In the genomic region with DNA sequence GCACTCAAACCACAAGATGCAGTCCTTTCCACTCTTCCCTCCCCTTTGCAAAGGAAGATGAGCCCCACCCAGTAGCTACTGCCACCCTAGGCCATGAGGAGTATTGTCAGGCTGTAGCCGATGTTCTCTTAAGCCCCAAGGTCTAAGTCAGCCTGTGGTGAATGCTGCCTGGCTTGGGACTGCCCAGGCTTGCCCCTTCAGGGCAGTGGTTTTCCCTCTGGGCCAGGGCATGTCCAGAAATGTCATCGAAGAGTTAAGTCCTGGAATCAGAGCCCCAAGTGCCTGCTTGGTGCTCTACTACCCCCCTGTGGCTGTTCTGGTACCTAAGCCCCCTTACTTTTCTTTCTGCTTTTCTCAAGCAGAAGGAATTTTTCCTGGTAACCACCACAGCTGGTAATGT, we compare ENCODE assay signal across 8 cellular contexts. TPM values are rescaled to one million over a fixed set of nuclear protein-coding genes. Genes with fewer than 3 reads are reported as not detected.
DNase-seq lines count a peak whose midpoint lies in the region; ATAC-seq and TF ChIP-seq lines count a peak whose summit lies in the region.

No MANE protein-coding gene starts in this region.

- ATAC-seq in Right ventricle myocardium superior (ENCODE audit: poor library complexity) (no peak), HG02840 (IDR thresholded peaks at IDR 0.05; ENCODE audit: low FRiP score, unreplicated experiment) (peak; percentile 54)

- H3K9me3 ChIP-seq in cardiac muscle cell (ENCODE audit: low read depth) (no peaks in the 10 kb centered on the region), transverse colon (no peaks in the 10 kb centered on the region)

- intact Hi-C loops in Right ventricle myocardium superior (cut with DNase I) (no loop called here), transverse colon (cut with DNase I; ENCODE audit: low total_unique reads) (no loop called here)

- TF ChIP-seq CTCF in cardiac muscle cell (IDR thresholded peaks at IDR 0.05; ENCODE audit: low read depth, low read length) (peak; percentile 44), foreskin fibroblast (IDR thresholded peaks at IDR 0.05; ENCODE audit: low read depth, low read length) (peak; percentile 46), transverse colon (IDR thresholded peaks at IDR 0.05) (no peak)

- WGBS in transverse colon (ENCODE audit: low coverage in 1 of 2), 2 donors: 57% methylated on average over 2 of the region's 2 CpGs; no CpG with 5 or more reads in 1 of the 2 donors

- no peak for TF ChIP-seq POLR2A in transverse colon (IDR thresholded peaks at IDR 0.05)

- DNase-seq in cardiac muscle cell (ENCODE audit: low read depth in 1 of 2, low spot score in 1 of 2): peak; percentile 52 to 67
- DNase-seq in Right ventricle myocardium superior: no peak
- peak; percentile 16 for DNase-seq in RPMI8226
- peak; percentile 40 to 79 for DNase-seq in foreskin fibroblast
- DNase-seq in NCI-H146 treated with DMSO at 0.1 percent for 48 hours (lab: John Stamatoyannopoulos, UW; ENCODE audit: unreplicated experiment): no peak
- no peak for DNase-seq in transverse colon
- DNase-seq in G401 (ENCODE audit: low spot score): no peak

- no peaks in the 10 kb centered on the region for H3K27me3 ChIP-seq in cardiac muscle cell
- no peaks in the 10 kb centered on the region for H3K27me3 ChIP-seq in transverse colon

- no peaks in the 10 kb centered on the region for H3K36me3 ChIP-seq in cardiac muscle cell
- H3K36me3 ChIP-seq in transverse colon: no peaks in the 10 kb centered on the region

- H3K27ac ChIP-seq in cardiac muscle cell (no peak overlapping the region), transverse colon (no peak overlapping the region)

- H3K4me3 ChIP-seq in cardiac muscle cell (no peak overlapping the region), foreskin fibroblast (ENCODE audit: low read depth in 1 of 2, low read length in 2 of 2) (no peak overlapping the region), transverse colon (no peak overlapping the region)

- TF ChIP-seq EP300 in transverse colon (IDR thresholded peaks at IDR 0.05; ENCODE audit: low read depth): no peak

- H3K4me1 ChIP-seq in cardiac muscle cell (ENCODE audit: low read depth): no peaks in the 10 kb centered on the region
- no peaks in the 10 kb centered on the region for H3K4me1 ChIP-seq in transverse colon

- in situ Hi-C loops in transverse colon (cut with MboI; ENCODE audit: low pct_ligation_motif_present in 1 of 4, low pct_unique_long_range_greater_than_20kb in 1 of 4, low sequenced_read_pairs in 3 of 4): no loop called here
- in situ Hi-C loops in G401 (cut with HindIII; ENCODE audit: low sequenced_read_pairs): no loop called here

RNA-seq across cellular contexts. Expression of gene PGK1, which starts 11.8 kb away (rescaled TPM):
- 602 and 938 TPM in 2 replicates for total RNA-seq in cardiac muscle cell
- polyA plus RNA-seq in cardiac muscle cell: 1,198 and 1,568 TPM in 2 replicates
- total RNA-seq in Right ventricle myocardium superior: 407 TPM
- 100 to 1,000 TPM in 3 of 4 donors, 10 to 100 TPM in 1; 35.6 to 207 (median 181) TPM for total RNA-seq in transverse colon
- total RNA-seq in G401 (2014; rRNA removed; shearing (Covaris generic)): 171 and 205 TPM in 2 replicates

RNA-seq across cellular contexts. Expression of gene TAF9B, which starts 47.2 kb away (rescaled TPM):
- 9.6 and 10.4 TPM in 2 replicates for total RNA-seq in cardiac muscle cell
- polyA plus RNA-seq in cardiac muscle cell: 18.3 and 20.3 TPM in 2 replicates
- 16.3 TPM for total RNA-seq in Right ventricle myocardium superior
- total RNA-seq in transverse colon: 10 to 100 TPM in 1 of 4 donors, 1 to 10 TPM in 3; 2.6 to 13.2 (median 6.6) TPM
- total RNA-seq in G401 (2014; rRNA removed; shearing (Covaris generic)): 26.0 and 43.0 TPM in 2 replicates

Comparison
In these comparisons a context has a peak if more than half of its experiments do, and no peak if none do; other contexts are left out.
1. DNase-seq: peak in cardiac muscle cell (2 of 2), RPMI8226 (single experiment) and foreskin fibroblast (2 of 2); none in Right ventricle myocardium superior (single experiment), NCI-H146 treated with DMSO at 0.1 percent for 48 hours (single experiment), transverse colon (single experiment) and G401 (single experiment).
2. CTCF ChIP-seq: peak in cardiac muscle cell (single experiment) and foreskin fibroblast (single experiment); none in transverse colon (0 of 5).